ENCODE assay signal across 1 cellular context in the genomic region with DNA sequence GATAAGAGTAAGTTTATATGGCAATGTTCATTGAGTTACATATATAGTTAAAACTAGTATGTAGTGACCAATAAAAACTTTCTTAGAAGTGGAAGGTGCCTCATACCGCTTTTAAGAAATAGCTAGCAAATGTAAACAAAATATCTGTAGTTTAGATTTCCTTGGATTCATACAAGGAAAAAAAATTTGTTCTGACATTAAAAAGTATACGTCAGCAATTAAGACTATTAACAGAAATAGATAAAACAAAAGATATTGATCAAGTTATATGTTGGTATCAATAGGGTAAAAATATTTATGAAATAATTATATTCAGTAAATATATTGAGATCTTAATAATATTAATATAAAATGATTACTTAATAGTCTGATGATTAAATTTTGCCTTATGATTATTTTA.
TF ChIP-seq lines count a peak whose summit lies in the region.

No MANE protein-coding gene starts in this region.

TF ChIP-seq in IMR-90, 13 proteins besides CTCF, POLR2A, EP300 and RAD21 (continued from another document):
- TF ChIP-seq, protein P1, sequence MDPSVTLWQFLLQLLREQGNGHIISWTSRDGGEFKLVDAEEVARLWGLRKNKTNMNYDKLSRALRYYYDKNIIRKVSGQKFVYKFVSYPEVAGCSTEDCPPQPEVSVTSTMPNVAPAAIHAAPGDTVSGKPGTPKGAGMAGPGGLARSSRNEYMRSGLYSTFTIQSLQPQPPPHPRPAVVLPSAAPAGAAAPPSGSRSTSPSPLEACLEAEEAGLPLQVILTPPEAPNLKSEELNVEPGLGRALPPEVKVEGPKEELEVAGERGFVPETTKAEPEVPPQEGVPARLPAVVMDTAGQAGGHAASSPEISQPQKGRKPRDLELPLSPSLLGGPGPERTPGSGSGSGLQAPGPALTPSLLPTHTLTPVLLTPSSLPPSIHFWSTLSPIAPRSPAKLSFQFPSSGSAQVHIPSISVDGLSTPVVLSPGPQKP (IDR thresholded peaks at IDR 0.05; ENCODE audit: borderline replicate concordance, low read depth, low read length), result no peak
